ENCODE assay signal across 1 cellular context in the genomic region with DNA sequence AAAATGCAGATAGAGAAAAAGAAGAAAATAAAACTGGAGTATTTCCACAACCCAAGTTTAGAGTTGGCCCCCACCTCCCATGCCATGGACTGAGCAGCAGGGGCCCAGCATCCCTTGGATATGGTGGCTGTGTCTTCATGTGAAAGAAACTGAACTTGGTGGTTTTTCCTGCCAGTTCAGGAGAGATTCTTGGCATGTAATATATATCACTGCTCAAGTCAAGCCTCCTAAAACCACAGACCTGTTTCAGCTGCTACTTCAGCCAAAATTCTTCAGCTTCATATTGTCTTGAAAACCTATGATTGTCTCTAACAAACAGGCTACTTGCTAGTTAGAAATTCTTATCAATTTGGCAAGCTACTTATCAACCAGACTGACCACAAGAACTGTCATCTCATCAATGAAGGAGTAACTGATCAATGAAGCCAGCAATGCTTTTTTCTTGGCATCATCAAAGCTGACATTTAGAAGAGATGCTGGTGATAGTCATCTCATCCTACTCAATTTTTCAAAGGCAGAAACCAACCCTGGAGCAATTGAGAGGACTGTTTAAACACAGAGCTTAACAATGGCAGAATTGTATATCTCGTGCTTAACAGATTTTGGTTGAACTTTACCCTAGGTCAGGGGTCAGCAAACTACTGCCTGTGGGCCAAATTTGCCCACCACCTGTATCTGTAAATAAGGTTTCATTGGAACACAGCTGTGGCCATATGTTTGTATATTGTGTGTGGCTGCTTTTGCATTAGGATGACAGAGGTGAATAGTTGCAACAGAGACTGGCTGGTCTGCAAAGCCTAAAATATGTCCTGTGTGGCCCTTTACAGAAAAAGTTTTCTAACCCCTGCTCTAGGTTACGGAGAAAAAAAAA.
A peak's percentile ranks its signal among the peaks of the same experiment; 100 is the strongest.
TF ChIP-seq lines count a peak whose summit lies in the region.

No MANE protein-coding gene starts in this region.

TF ChIP-seq in HepG2, 621 proteins besides CTCF, POLR2A, EP300 and RAD21 (continued from another document and continues in another):
- TF ChIP-seq, protein P1, sequence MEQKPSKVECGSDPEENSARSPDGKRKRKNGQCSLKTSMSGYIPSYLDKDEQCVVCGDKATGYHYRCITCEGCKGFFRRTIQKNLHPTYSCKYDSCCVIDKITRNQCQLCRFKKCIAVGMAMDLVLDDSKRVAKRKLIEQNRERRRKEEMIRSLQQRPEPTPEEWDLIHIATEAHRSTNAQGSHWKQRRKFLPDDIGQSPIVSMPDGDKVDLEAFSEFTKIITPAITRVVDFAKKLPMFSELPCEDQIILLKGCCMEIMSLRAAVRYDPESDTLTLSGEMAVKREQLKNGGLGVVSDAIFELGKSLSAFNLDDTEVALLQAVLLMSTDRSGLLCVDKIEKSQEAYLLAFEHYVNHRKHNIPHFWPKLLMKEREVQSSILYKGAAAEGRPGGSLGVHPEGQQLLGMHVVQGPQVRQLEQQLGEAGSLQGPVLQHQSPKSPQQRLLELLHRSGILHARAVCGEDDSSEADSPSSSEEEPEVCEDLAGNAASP (CRISPR knock-in tag; IDR thresholded peaks at IDR 0.05; ENCODE audit: borderline replicate concordance) = peak; percentile 89
- no peak for TF ChIP-seq SMAD1 (CRISPR knock-in tag; IDR thresholded peaks at IDR 0.05; ENCODE audit: borderline replicate concordance, low read depth)
- no peak for TF ChIP-seq SMC3 (IDR thresholded peaks at IDR 0.05; ENCODE audit: low read length)
- TF ChIP-seq ZMAT3 (CRISPR knock-in tag; conservative IDR thresholded peaks at IDR 0.05) = 0 out of 2 replicates have a peak, but pooled peaks have one; percentile 51
- TF ChIP-seq ZC3H13 (CRISPR knock-in tag; IDR thresholded peaks at IDR 0.05) = peak; percentile 57; the same call in 1 of the 2 replicates
- TF ChIP-seq, protein P2, sequence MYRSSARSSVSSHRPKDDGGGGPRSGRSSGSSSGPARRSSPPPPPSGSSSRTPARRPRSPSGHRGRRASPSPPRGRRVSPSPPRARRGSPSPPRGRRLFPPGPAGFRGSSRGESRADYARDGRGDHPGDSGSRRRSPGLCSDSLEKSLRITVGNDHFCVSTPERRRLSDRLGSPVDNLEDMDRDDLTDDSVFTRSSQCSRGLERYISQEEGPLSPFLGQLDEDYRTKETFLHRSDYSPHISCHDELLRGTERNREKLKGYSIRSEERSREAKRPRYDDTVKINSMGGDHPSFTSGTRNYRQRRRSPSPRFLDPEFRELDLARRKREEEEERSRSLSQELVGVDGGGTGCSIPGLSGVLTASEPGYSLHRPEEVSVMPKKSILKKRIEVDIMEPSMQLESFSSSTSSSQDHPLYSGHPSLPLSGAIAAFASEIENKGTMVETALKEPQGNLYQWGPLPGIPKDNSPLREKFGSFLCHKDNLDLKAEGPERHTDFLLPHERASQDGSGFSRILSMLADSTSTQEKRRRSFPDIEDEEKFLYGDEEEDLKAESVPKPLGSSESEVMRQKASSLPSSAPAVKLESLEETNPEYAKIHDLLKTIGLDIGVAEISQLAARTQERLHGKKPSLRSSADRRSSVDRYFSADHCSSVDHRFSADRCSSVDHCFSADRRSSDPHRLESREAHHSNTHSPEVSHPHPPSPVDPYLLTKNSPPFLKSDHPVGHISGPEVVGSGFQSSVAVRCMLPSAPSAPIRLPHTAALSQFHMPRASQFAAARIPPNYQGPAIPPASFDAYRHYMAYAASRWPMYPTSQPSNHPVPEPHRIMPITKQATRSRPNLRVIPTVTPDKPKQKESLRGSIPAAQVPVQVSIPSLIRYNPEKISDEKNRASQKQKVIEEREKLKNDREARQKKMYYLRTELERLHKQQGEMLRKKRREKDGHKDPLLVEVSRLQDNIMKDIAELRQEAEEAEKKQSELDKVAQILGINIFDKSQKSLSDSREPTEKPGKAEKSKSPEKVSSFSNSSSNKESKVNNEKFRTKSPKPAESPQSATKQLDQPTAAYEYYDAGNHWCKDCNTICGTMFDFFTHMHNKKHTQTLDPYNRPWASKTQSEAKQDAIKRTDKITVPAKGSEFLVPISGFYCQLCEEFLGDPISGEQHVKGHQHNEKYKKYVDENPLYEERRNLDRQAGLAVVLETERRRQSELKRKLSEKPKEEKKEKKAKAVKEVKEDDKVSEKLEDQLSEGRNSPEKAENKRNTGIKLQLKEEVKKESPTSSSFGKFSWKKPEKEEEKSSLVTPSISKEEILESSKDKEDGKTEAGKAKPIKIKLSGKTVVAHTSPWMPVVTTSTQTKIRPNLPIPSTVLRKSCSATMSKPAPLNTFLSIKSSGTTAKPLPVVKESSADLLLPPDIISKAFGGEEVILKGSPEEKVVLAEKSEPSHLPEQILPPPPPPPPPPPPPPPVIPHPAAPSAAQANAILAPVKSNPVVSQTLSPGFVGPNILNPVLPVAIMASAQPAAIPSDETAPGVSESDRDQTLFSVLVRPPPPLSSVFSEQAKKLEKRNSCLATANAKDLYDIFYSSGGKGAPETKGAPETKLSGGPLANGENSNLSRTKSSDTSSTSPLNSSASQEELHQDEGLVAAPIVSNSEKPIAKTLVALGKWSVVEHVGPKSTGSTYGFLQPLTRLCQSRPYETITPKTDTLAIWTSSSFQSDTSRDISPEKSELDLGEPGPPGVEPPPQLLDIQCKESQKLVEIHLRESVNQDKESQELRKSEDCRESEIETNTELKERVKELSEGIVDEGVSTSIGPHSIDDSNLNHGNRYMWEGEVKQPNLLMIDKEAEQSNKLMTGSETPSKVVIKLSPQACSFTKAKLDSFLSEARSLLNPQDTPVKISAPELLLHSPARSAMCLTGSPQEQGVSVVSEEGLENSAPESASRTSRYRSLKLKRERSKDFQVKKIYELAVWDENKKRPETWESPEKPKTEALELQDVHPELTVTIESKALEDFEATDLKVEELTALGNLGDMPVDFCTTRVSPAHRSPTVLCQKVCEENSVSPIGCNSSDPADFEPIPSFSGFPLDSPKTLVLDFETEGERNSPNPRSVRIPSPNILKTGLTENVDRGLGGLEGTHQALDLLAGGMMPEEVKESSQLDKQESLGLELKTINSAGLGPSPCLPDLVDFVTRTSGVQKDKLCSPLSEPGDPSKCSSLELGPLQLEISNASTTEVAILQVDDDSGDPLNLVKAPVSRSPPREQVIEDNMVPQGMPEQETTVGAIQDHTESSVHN (CRISPR knock-in tag; IDR thresholded peaks at IDR 0.05) = peak; percentile 46; the same call in 1 of the 2 replicates
- TF ChIP-seq NFIC (IDR thresholded peaks at IDR 0.05; ENCODE audit: low read length) = peak; percentile 98
- peak; percentile 99 for TF ChIP-seq TBX2 (CRISPR knock-in tag; IDR thresholded peaks at IDR 0.05; ENCODE audit: borderline replicate concordance)
- 0 out of 2 replicates have a peak, but pooled peaks have one; percentile 52 for TF ChIP-seq ZNF564 (CRISPR knock-in tag; IDR thresholded peaks at IDR 0.05)
- TF ChIP-seq NFKB2 (CRISPR knock-in tag; IDR thresholded peaks at IDR 0.05; ENCODE audit: borderline replicate concordance) = no peak
- TF ChIP-seq ZNF276 (CRISPR knock-in tag; IDR thresholded peaks at IDR 0.05; ENCODE audit: low read depth) = no peak
- no peak for TF ChIP-seq ZNF879 (CRISPR knock-in tag; IDR thresholded peaks at IDR 0.05)
- TF ChIP-seq IKZF4 (CRISPR knock-in tag; IDR thresholded peaks at IDR 0.05; ENCODE audit: borderline replicate concordance, low read depth, not compliant biosample characterization) = no peak
- peak; percentile 83 for TF ChIP-seq ZFP1 (CRISPR knock-in tag; IDR thresholded peaks at IDR 0.05)
- no peak for TF ChIP-seq ZNF660 (CRISPR knock-in tag; IDR thresholded peaks at IDR 0.05; ENCODE audit: borderline replicate concordance, low read depth)
- TF ChIP-seq, protein P3, sequence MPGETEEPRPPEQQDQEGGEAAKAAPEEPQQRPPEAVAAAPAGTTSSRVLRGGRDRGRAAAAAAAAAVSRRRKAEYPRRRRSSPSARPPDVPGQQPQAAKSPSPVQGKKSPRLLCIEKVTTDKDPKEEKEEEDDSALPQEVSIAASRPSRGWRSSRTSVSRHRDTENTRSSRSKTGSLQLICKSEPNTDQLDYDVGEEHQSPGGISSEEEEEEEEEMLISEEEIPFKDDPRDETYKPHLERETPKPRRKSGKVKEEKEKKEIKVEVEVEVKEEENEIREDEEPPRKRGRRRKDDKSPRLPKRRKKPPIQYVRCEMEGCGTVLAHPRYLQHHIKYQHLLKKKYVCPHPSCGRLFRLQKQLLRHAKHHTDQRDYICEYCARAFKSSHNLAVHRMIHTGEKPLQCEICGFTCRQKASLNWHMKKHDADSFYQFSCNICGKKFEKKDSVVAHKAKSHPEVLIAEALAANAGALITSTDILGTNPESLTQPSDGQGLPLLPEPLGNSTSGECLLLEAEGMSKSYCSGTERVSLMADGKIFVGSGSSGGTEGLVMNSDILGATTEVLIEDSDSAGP (CRISPR knock-in tag; IDR thresholded peaks at IDR 0.05; ENCODE audit: borderline replicate concordance) = no peak
- TF ChIP-seq ELF1 (CRISPR knock-in tag; IDR thresholded peaks at IDR 0.05) = peak; percentile 37; the same call in 1 of the 2 replicates
- no peak; the same call in 1 of the 2 replicates for TF ChIP-seq TAF1 (CRISPR knock-in tag; IDR thresholded peaks at IDR 0.05)
- peak; percentile 99 for TF ChIP-seq RCOR2 (CRISPR knock-in tag; IDR thresholded peaks at IDR 0.05)
- no peak for TF ChIP-seq HNRNPH1 (optimal IDR thresholded peaks at IDR 0.05; ENCODE audit: low read depth, low read length)
- TF ChIP-seq, protein P4, sequence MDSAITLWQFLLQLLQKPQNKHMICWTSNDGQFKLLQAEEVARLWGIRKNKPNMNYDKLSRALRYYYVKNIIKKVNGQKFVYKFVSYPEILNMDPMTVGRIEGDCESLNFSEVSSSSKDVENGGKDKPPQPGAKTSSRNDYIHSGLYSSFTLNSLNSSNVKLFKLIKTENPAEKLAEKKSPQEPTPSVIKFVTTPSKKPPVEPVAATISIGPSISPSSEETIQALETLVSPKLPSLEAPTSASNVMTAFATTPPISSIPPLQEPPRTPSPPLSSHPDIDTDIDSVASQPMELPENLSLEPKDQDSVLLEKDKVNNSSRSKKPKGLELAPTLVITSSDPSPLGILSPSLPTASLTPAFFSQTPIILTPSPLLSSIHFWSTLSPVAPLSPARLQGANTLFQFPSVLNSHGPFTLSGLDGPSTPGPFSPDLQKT (CRISPR knock-in tag; IDR thresholded peaks at IDR 0.05; ENCODE audit: borderline replicate concordance) = no peak
- no peak for TF ChIP-seq HNRNPLL (IDR thresholded peaks at IDR 0.05; ENCODE audit: low read depth, low read length, poor library complexity, severe bottlenecking)
- TF ChIP-seq KDM3A (CRISPR knock-in tag; IDR thresholded peaks at IDR 0.05; ENCODE audit: low read depth) = 0 out of 2 replicates have a peak, but pooled peaks have one; percentile 69
- peak; percentile 68; the same call in 1 of the 2 replicates for TF ChIP-seq ZNF414 (CRISPR knock-in tag; IDR thresholded peaks at IDR 0.05)
- peak; percentile 89 for TF ChIP-seq KLF9 (CRISPR knock-in tag; IDR thresholded peaks at IDR 0.05; ENCODE audit: low read depth)
- TF ChIP-seq ZNF557 (CRISPR knock-in tag; IDR thresholded peaks at IDR 0.05) = 0 out of 2 replicates have a peak, but pooled peaks have one; percentile 55
- TF ChIP-seq, protein P5, sequence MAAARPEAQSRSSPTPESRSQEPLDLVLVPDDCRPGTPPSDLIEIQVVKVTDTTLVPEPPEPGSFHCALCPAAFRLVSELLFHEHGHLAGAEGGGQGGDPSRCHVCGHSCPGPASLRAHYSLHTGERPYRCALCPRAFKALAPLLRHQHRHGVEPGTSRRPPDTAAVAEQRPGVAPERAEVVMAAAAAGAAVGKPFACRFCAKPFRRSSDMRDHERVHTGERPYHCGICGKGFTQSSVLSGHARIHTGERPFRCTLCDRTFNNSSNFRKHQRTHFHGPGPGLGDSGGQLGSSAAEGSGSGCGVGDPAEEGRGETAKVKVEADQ (CRISPR knock-in tag; IDR thresholded peaks at IDR 0.05; ENCODE audit: borderline replicate concordance) = 0 out of 2 replicates have a peak, but pooled peaks have one; percentile 71
- peak; percentile 81; the same call in 1 of the 2 replicates for TF ChIP-seq ZNF788 (CRISPR knock-in tag; IDR thresholded peaks at IDR 0.05; ENCODE audit: borderline replicate concordance)
- TF ChIP-seq, protein P6, sequence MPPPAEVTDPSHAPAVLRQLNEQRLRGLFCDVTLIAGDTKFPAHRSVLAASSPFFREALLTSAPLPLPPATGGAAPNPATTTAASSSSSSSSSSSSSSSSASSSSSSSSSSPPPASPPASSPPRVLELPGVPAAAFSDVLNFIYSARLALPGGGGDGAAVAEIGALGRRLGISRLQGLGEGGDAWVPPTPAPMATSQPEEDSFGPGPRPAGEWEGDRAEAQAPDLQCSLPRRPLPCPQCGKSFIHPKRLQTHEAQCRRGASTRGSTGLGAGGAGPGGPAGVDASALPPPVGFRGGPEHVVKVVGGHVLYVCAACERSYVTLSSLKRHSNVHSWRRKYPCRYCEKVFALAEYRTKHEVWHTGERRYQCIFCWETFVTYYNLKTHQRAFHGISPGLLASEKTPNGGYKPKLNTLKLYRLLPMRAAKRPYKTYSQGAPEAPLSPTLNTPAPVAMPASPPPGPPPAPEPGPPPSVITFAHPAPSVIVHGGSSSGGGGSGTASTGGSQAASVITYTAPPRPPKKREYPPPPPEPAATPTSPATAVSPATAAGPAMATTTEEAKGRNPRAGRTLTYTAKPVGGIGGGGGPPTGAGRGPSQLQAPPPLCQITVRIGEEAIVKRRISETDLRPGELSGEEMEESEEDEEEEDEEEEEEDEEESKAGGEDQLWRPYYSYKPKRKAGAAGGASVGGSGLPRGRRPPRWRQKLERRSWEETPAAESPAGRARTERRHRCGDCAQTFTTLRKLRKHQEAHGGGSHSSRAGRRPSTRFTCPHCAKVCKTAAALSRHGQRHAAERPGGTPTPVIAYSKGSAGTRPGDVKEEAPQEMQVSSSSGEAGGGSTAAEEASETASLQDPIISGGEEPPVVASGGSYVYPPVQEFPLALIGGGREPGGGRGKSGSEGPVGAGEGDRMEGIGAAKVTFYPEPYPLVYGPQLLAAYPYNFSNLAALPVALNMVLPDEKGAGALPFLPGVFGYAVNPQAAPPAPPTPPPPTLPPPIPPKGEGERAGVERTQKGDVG (CRISPR knock-in tag; IDR thresholded peaks at IDR 0.05; ENCODE audit: borderline replicate concordance) = no peak
